Comparison of ENCODE assay signal across 29 cellular contexts in the genomic region with DNA sequence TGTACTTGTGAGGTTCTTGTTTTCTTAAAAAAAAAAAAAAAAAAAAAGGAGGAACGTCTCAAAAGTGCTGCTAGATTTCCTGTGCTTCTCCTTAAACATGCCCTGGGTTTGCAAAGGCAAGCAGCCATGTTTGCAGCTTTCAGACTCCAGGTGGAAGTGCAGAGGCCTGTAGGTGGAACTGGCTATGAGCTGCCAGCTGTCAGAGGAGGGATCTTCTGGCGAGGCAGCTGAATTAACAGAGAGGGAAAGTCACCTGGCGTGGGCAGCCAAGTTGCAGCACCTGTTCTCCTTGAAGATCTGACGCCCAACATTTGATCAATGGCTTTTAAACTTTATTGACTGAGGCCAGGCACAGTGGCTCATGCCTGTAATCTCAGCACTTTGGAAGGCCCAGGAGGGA. TPM values are rescaled to one million over a fixed set of nuclear protein-coding genes. Genes with fewer than 3 reads are reported as not detected.
DNase-seq lines count a peak whose midpoint lies in the region.
"Had no signal": no experiment of that assay in that cellular context is flagged by ENCODE, and none has a peak within 500 bp of the region (broad histone marks: within the 10 kb centered on the region; RNA-seq: fewer than 3 reads in every experiment).

No MANE protein-coding gene starts in this region.

- peak overlapping the region; percentile 49; the same call in 1 of the 2 replicates for H3K27ac ChIP-seq in SK-N-MC
- H3K27ac ChIP-seq: esophagus muscularis mucosa, gastroesophageal sphincter, GM23248, KMS-11, right atrium auricular region, tibial nerve had no signal

- DNase-seq in DMS53 treated with DMSO at 0.1 percent for 48 hours (lab: John Stamatoyannopoulos, UW; ENCODE audit: unreplicated experiment) = peak; percentile 60
- DNase-seq in NCI-H146 treated with DMSO at 0.1 percent for 48 hours (lab: John Stamatoyannopoulos, UW; ENCODE audit: unreplicated experiment) = peak; percentile 14
- no peak for DNase-seq in SK-N-MC (ENCODE audit: low read depth, low spot score)
- DNase-seq in myocyte (ENCODE audit: low read depth) = peak; percentile 49
- DNase-seq in ecto neural progenitor cell (ENCODE audit: low spot score) = no peak
- DNase-seq in GF-D8 (lab: John Stamatoyannopoulos, UW) = no peak
- no peak for DNase-seq in OCI-M2 (lab: John Stamatoyannopoulos, UW; ENCODE audit: unreplicated experiment)
- DNase-seq in CD1c-positive myeloid dendritic cell (ENCODE audit: extremely low spot score) = no peak
- DNase-seq: activated B cell treated with CpG ODN at 0.5 μM for 24 hours; activated CD4-positive, alpha-beta T cell treated with anti-CD3 and anti-CD28 coated beads, Interleukin-2, amount 50 U/mL, for 4 hours; activated CD8-positive, alpha-beta memory T cell treated with anti-CD3 and anti-CD28 coated beads, Interleukin-2, amount 50 U/mL, for 48 hours; activated naive CD8-positive, alpha-beta T cell treated with anti-CD3 and anti-CD28 coated beads, Interleukin-2, amount 10 ng/mL, durations not matched to agents 7 days and 5 days; cerebellar nuclear complex; effector memory CD4-positive, alpha-beta T cell; GM23248; hypothalamus; NCI-H345; NK-92 treated with Interleukin-12 subunit alpha and Interleukin-12 subunit beta, amount 100 ng/mL, for 24 hours; stimulated activated CD4-positive, alpha-beta T cell treated with anti-CD3 and anti-CD28 coated beads, Interleukin-12 subunit alpha, Interleukin-12 subunit beta, amount 100 ng/mL, for 4 hours; stimulated activated naive CD8-positive, alpha-beta T cell treated with anti-CD3 and anti-CD28 coated beads, Interleukin-15, amount 100 ng/mL, for 72 hours had no signal

- H3K4me3 ChIP-seq in SK-N-MC = no peak overlapping the region; the same call in 1 of the 2 replicates
- H3K4me3 ChIP-seq: esophagus muscularis mucosa, gastroesophageal sphincter, GM23248, lung, right atrium auricular region, tibial nerve had no signal

- no peak overlapping the region for H3K9ac ChIP-seq in SK-N-MC (ENCODE audit: insufficient read length)
- H3K9ac ChIP-seq: GM23248, KMS-11 had no signal

- H3K36me3 ChIP-seq in SK-N-MC (ENCODE audit: insufficient read depth, low read length) = no peaks in the 10 kb centered on the region
- H3K36me3 ChIP-seq: esophagus muscularis mucosa, gastroesophageal sphincter, right atrium auricular region, tibial nerve had no signal

- no peaks in the 10 kb centered on the region for H3K9me3 ChIP-seq in SK-N-MC (ENCODE audit: low read depth, low read length)
- H3K9me3 ChIP-seq: esophagus muscularis mucosa, gastroesophageal sphincter, right atrium auricular region, tibial nerve had no signal

RNA-seq across cellular contexts. Expression of a gene that starts 3.6 kb away (rescaled TPM):
- total RNA-seq in myocyte = not detected in 2 replicates
- 0.37 TPM for polyA plus RNA-seq in myocyte (2012)
- total RNA-seq: activated B cell treated with CpG ODN at 0.5 μM for 24 hours; activated naive CD8-positive, alpha-beta T cell treated with anti-CD3 and anti-CD28 coated beads, Interleukin-2, amount 10 ng/mL, durations not matched to agents 7 days and 5 days; GM23248; omental fat pad; right atrium auricular region; T-helper 2 cell treated with Interferon-gamma antibody and Interleukin-4, amounts not matched to agents 100 ng/mL and 5 ng/mL, for 36 hours had no signal

RNA-seq across cellular contexts. Expression of a gene that starts 52.7 kb away (rescaled TPM):
- not detected in 2 replicates for total RNA-seq in myocyte
- polyA plus RNA-seq in myocyte (2012) = not detected
- total RNA-seq: activated B cell treated with CpG ODN at 0.5 μM for 24 hours; activated naive CD8-positive, alpha-beta T cell treated with anti-CD3 and anti-CD28 coated beads, Interleukin-2, amount 10 ng/mL, durations not matched to agents 7 days and 5 days; esophagus muscularis mucosa; gastroesophageal sphincter; GM23248; HT1080; right atrium auricular region; T-helper 2 cell treated with Interferon-gamma antibody and Interleukin-4, amounts not matched to agents 100 ng/mL and 5 ng/mL, for 36 hours had no signal
- polyA plus RNA-seq: GM23248 had no signal

Comparison
In these comparisons a context has a peak if more than half of its experiments do, and no peak if none do; other contexts are left out.
1. DNase-seq: peak in DMS53 treated with DMSO at 0.1 percent for 48 hours (single experiment), NCI-H146 treated with DMSO at 0.1 percent for 48 hours (single experiment) and myocyte (single experiment); none in SK-N-MC (single experiment), ecto neural progenitor cell (single experiment), GF-D8 (single experiment), OCI-M2 (single experiment) and CD1c-positive myeloid dendritic cell (single experiment).